1 cellular context compared by ENCODE assay signal in the genomic region with DNA sequence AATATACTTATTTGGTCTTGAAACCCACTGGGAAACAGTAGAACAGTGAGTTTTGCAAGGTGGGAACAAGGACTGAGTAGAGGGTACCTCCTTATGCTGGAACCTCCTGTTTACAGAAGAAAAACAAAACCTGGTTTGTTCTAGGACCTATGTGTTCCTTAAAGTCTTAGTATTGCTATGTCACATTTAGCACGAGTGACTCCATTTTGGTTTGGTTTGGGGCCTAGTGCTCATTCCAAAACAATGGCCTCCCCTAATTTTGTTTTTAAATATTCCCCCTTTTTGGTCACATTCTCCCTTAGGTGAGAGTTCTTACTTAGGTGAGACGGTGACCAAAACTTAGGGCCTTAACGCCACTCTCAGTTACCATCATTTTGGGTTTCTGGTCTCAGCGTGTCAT.
A peak's percentile ranks its signal among the peaks of the same experiment; 100 is the strongest.
TF ChIP-seq lines count a peak whose summit lies in the region.

No MANE protein-coding gene starts in this region.

TF ChIP-seq in K562, 482 proteins besides CTCF, POLR2A, EP300 and RAD21 (continued from another document and continues in another):
- TF ChIP-seq, protein P1, sequence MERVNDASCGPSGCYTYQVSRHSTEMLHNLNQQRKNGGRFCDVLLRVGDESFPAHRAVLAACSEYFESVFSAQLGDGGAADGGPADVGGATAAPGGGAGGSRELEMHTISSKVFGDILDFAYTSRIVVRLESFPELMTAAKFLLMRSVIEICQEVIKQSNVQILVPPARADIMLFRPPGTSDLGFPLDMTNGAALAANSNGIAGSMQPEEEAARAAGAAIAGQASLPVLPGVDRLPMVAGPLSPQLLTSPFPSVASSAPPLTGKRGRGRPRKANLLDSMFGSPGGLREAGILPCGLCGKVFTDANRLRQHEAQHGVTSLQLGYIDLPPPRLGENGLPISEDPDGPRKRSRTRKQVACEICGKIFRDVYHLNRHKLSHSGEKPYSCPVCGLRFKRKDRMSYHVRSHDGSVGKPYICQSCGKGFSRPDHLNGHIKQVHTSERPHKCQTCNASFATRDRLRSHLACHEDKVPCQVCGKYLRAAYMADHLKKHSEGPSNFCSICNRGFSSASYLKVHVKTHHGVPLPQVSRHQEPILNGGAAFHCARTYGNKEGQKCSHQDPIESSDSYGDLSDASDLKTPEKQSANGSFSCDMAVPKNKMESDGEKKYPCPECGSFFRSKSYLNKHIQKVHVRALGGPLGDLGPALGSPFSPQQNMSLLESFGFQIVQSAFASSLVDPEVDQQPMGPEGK (CRISPR knock-in tag; IDR thresholded peaks at IDR 0.05; ENCODE audit: borderline replicate concordance): no peak
- TF ChIP-seq, protein P2, sequence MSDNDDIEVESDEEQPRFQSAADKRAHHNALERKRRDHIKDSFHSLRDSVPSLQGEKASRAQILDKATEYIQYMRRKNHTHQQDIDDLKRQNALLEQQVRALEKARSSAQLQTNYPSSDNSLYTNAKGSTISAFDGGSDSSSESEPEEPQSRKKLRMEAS (CRISPR knock-in tag; IDR thresholded peaks at IDR 0.05): no peak
- TF ChIP-seq BRF1 (IDR thresholded peaks at IDR 0.05; ENCODE audit: borderline replicate concordance, extremely low read depth, insufficient read length): no peak
- no peak for TF ChIP-seq CREB1 (IDR thresholded peaks at IDR 0.05)
- no peak for TF ChIP-seq CREB1 (CRISPR knock-in tag; IDR thresholded peaks at IDR 0.05)
- TF ChIP-seq AFF1 (IDR thresholded peaks at IDR 0.05; ENCODE audit: low read depth in 1 of 2, partially characterized antibody in 2 of 2): no peak
- no peak for TF ChIP-seq DPF2 (IDR thresholded peaks at IDR 0.05)
- no peak for TF ChIP-seq ZNF197 (CRISPR knock-in tag; IDR thresholded peaks at IDR 0.05; ENCODE audit: low read depth)
- no peak for TF ChIP-seq ZHX1 (conservative IDR thresholded peaks at IDR 0.05; ENCODE audit: low read length)
- no peak for TF ChIP-seq MGA (IDR thresholded peaks at IDR 0.05)
- TF ChIP-seq RFX1 (IDR thresholded peaks at IDR 0.05): no peak
- TF ChIP-seq, protein P3, sequence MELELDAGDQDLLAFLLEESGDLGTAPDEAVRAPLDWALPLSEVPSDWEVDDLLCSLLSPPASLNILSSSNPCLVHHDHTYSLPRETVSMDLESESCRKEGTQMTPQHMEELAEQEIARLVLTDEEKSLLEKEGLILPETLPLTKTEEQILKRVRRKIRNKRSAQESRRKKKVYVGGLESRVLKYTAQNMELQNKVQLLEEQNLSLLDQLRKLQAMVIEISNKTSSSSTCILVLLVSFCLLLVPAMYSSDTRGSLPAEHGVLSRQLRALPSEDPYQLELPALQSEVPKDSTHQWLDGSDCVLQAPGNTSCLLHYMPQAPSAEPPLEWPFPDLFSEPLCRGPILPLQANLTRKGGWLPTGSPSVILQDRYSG (tag; conservative IDR thresholded peaks at IDR 0.05; ENCODE audit: low read depth): peak; percentile 97
- TF ChIP-seq SNIP1 (IDR thresholded peaks at IDR 0.05; ENCODE audit: low read depth): no peak
- peak; percentile 79; the same call in 1 of the 2 replicates for TF ChIP-seq BCL6 (CRISPR knock-in tag; IDR thresholded peaks at IDR 0.05)
- no peak for TF ChIP-seq BRD4 (IDR thresholded peaks at IDR 0.05)
- peak; percentile 91 for TF ChIP-seq ZBTB9 (CRISPR knock-in tag; IDR thresholded peaks at IDR 0.05)
- no peak for TF ChIP-seq PCBP2 (IDR thresholded peaks at IDR 0.05; ENCODE audit: low read depth, low read length, poor library complexity, severe bottlenecking)
- TF ChIP-seq ZNF444 (CRISPR knock-in tag; IDR thresholded peaks at IDR 0.05): peak; percentile 75; the same call in 1 of the 2 replicates
- TF ChIP-seq ARID2 (IDR thresholded peaks at IDR 0.05): no peak
- TF ChIP-seq SETDB1 (IDR thresholded peaks at IDR 0.05; ENCODE audit: low read length): no peak
- no peak for TF ChIP-seq ZBED1 (IDR thresholded peaks at IDR 0.05)
- peak; percentile 67; the same call in 1 of the 2 replicates for TF ChIP-seq E2F3 (CRISPR knock-in tag; IDR thresholded peaks at IDR 0.05)
- TF ChIP-seq MEF2A (IDR thresholded peaks at IDR 0.05; ENCODE audit: control insufficient read depth, low read depth, low read length): no peak
- TF ChIP-seq TOE1 (IDR thresholded peaks at IDR 0.05; ENCODE audit: borderline replicate concordance): no peak
- TF ChIP-seq TOE1 (CRISPR knock-in tag; IDR thresholded peaks at IDR 0.05; ENCODE audit: borderline replicate concordance, low read depth): no peak
- TF ChIP-seq BCOR (IDR thresholded peaks at IDR 0.05): no peak
- no peak for TF ChIP-seq RFX5 (IDR thresholded peaks at IDR 0.05; ENCODE audit: low read depth, low read length)
- no peak for TF ChIP-seq ZNF655 (CRISPR knock-in tag; IDR thresholded peaks at IDR 0.05)
- TF ChIP-seq ELF4 (CRISPR knock-in tag; IDR thresholded peaks at IDR 0.05): no peak
- TF ChIP-seq SMARCA5 (IDR thresholded peaks at IDR 0.05): no peak
